Comparison of ENCODE assay signal across 21 cellular contexts in the genomic region with DNA sequence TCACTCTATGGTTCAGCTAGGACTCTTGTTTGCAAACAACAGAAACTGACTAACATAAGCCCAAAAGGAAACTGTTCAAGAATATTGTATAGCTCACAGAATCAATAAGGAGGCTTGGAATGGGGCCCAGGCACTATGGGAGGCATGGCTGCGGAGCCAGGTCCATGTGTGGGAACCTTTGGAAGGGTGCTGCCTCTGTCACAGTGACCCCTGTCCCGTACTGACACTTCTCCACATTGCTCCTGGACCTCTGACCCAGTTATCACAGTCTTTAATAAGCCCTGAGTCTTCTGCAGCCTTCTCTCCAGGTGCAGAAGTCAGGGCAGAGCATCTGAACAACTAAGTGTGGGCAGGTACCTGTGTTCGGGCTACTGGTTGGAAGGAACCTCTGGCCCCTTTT.
"Had no signal": no experiment of that assay in that cellular context is flagged by ENCODE, and none has a peak within 500 bp of the region (broad histone marks: within the 10 kb centered on the region; RNA-seq: fewer than 3 reads in every experiment).

No MANE protein-coding gene starts in this region.

- H3K27me3 ChIP-seq: MG63 had no signal

- DNase-seq: IMR-90, Karpas-422, KG1, MG63, NCI-H1092, NCI-H1105 treated with DMSO at 0.1 percent for 48 hours, NCI-H1436, NCI-H187, NCI-H2029, NCI-H2081 treated with DMSO at 0.1 percent for 48 hours, NCI-H2171, NCI-H226, NCI-H446, NCI-H510A, NCI-H524 treated with DMSO at 0.1 percent for 48 hours, NCI-H69, NCI-H774, RPMI8226, SHP77 had no signal

- H3K27ac ChIP-seq: HL-60 had no signal

- ATAC-seq: SK-N-SH treated with all-trans-retinoic acid at 6 μM for 48 hours had no signal

- H3K4me3 ChIP-seq: MG63 had no signal
